ENCODE assay signal across 1 cellular context in genomic region chr12:5073838-5074237, GRCh38.
TF ChIP-seq lines count a peak whose summit lies in the region.

No MANE protein-coding gene starts in this region.

TF ChIP-seq in K562, 482 proteins besides CTCF, POLR2A, EP300 and RAD21:
- no peak for TF ChIP-seq ZSCAN32 (CRISPR knock-in tag; IDR thresholded peaks at IDR 0.05)
- TF ChIP-seq YY1 (IDR thresholded peaks at IDR 0.05; ENCODE audit: borderline replicate concordance in 1 of 3, control insufficient read depth in 1 of 3, extremely low read depth in 1 of 3, insufficient read depth in 3 of 3, insufficient read length in 1 of 3, insufficient replicate concordance in 2 of 3, low read depth in 1 of 3, low read length in 2 of 3) = peak in 1 of 3 experiments; percentile 68
TF ChIP-seq in K562: peak in this region for 1.
